9 cellular contexts compared by ENCODE assay signal in genomic region chr6:42961020-42961470, GRCh38. TPM values are rescaled to one million over a fixed set of nuclear protein-coding genes. Genes with fewer than 3 reads are reported as not detected.
DNase-seq lines count a peak whose midpoint lies in the region; ATAC-seq, FAIRE-seq and TF ChIP-seq lines count a peak whose summit lies in the region.
"Had no signal": no experiment of that assay in that cellular context is flagged by ENCODE, and none has a peak within 500 bp of the region (broad histone marks: within the 10 kb centered on the region; RNA-seq: fewer than 3 reads in every experiment).

No MANE protein-coding gene starts in this region.

- TF ChIP-seq CTCF in HCT116 (IDR thresholded peaks at IDR 0.05 in 2 of 3, conservative IDR thresholded peaks at IDR 0.05 in 1 of 3; ENCODE audit: borderline replicate concordance in 1 of 3, insufficient read depth in 1 of 3, low read depth in 2 of 3, low read length in 2 of 3) (no peak), astrocyte (IDR thresholded peaks at IDR 0.05; ENCODE audit: insufficient read depth, low read depth, low read length) (no peak), kidney epithelial cell (IDR thresholded peaks at IDR 0.05; ENCODE audit: insufficient read depth, low read length, poor library complexity, severe bottlenecking) (no peak)

- no peaks in the 10 kb centered on the region for H3K9me2 ChIP-seq in HCT116 (ENCODE audit: insufficient read depth)

- H4K20me1 ChIP-seq in HCT116 (ENCODE audit: insufficient read depth) (no peaks in the 10 kb centered on the region), astrocyte (ENCODE audit: insufficient read depth, low read length) (no peaks in the 10 kb centered on the region)

- no peak for TF ChIP-seq POLR2A in HCT116 (IDR thresholded peaks at IDR 0.05; ENCODE audit: borderline replicate concordance, extremely low read depth, insufficient read depth, insufficient read length)

- H3K4me1 ChIP-seq in HCT116 (ENCODE audit: control insufficient read depth in 1 of 2, insufficient read depth in 2 of 2, low read length in 2 of 2), result peaks cover 10 to 17% of the 10 kb centered on the region in 2 experiments
- H3K4me1 ChIP-seq in astrocyte (ENCODE audit: insufficient read depth, low read length), result peaks cover 9% of the 10 kb centered on the region

- RAD21 ChIA-PET in HCT116 (lab: Charles Lee; ENCODE audit: low non-redundant PET in 1 of 2, low total read pairs in 2 of 2, uncharacterized antibody in 2 of 2, unreplicated experiment in 2 of 2), result no interaction called here

- H3K27ac Mint-ChIP-seq in astrocyte (ENCODE audit: unreplicated experiment), result no peak overlapping the region
- H3K27ac Mint-ChIP-seq in stimulated activated memory B cell treated with anti-CD40 and anti-IgM and Interleukin-4, amounts not matched to agents 10 μg/mL and 1 μg/mL and 100 μg/mL, for 72 hours, result peak overlapping the region; percentile 43
- H3K27ac Mint-ChIP-seq in activated CD4-positive, alpha-beta memory T cell treated with anti-CD3 and anti-CD28 coated beads, Interleukin-2, amount 10 ng/mL, durations not matched to agents 7 days and 5 days, result no peak overlapping the region
- H3K27ac Mint-ChIP-seq: T-helper 2 cell treated with Interferon-gamma antibody and Interleukin-4, amounts not matched to agents 5 μg/mL and 100 μg/mL, for 36 hours had no signal

- H3K9ac ChIP-seq in HCT116 (ENCODE audit: low read length) (peak overlapping the region; percentile 51; the same call in 1 of the 2 replicates), astrocyte (ENCODE audit: low read length) (peak overlapping the region; percentile 23)

- H3K27me3 Mint-ChIP-seq in astrocyte (ENCODE audit: low read depth, unreplicated experiment), result peaks cover 20% of the 10 kb centered on the region
- no peaks in the 10 kb centered on the region for H3K27me3 Mint-ChIP-seq in stimulated activated memory B cell treated with anti-CD40 and anti-IgM and Interleukin-4, amounts not matched to agents 10 μg/mL and 1 μg/mL and 100 μg/mL, for 72 hours
- H3K27me3 Mint-ChIP-seq in activated CD4-positive, alpha-beta memory T cell treated with anti-CD3 and anti-CD28 coated beads, Interleukin-2, amount 10 ng/mL, durations not matched to agents 7 days and 5 days, result peaks cover 3% of the 10 kb centered on the region

- CTCF ChIA-PET in HCT116 (lab: Charles Lee), result interaction anchor here (1.4 kb wide), 1 partner anchor 10 kb away, joined by 3 read pairs; no protein-coding TSS in a partner anchor
- CTCF ChIA-PET in activated CD4-positive, alpha-beta memory T cell treated with anti-CD3 and anti-CD28 coated beads, Interleukin-2, amount 10 ng/mL, durations not matched to agents 7 days and 5 days (lab: Charles Lee), result no interaction called here

- H3K36me3 ChIP-seq in HCT116 (ENCODE audit: control insufficient read depth in 1 of 2, insufficient read depth in 2 of 2, low read length in 2 of 2) (no peaks in the 10 kb centered on the region; a peak in 1 of 4 replicates), astrocyte (ENCODE audit: insufficient read depth, low read length) (no peaks in the 10 kb centered on the region), kidney epithelial cell (ENCODE audit: control insufficient read depth, insufficient read depth, low read length) (no peaks in the 10 kb centered on the region)

- no peak overlapping the region; the same call in 1 of the 2 replicates for H3K27ac ChIP-seq in HCT116 (ENCODE audit: low read depth, low read length)
- H3K27ac ChIP-seq in astrocyte (ENCODE audit: low read depth, low read length), result no peak overlapping the region

- H2AFZ ChIP-seq in HCT116 (ENCODE audit: low read depth, low read length, poor library complexity, severe bottlenecking), result no peak overlapping the region
- peak overlapping the region; percentile 73 for H2AFZ ChIP-seq in astrocyte (ENCODE audit: low read depth, low read length)

- H3K4me3 ChIP-seq in HCT116 (replicated peaks in 1 of 2; ENCODE audit: low read depth in 1 of 2, low read length in 2 of 2) (peak overlapping the region in 1 of 2 experiments; percentile 65; a peak in 2 of 4 replicates), astrocyte (ENCODE audit: insufficient read depth, low read depth, low read length) (peak overlapping the region; percentile 50), kidney epithelial cell (ENCODE audit: low read depth, low read length) (peak overlapping the region; percentile 48)
- H3K4me3 ChIP-seq: K562 had no signal

- TF ChIP-seq RAD21 in HCT116 (IDR thresholded peaks at IDR 0.05; ENCODE audit: low read depth), result no peak

- intact Hi-C loops in HCT116 (cut with micrococcal nuclease), result loop anchor here (5.0 kb wide), 1 partner anchor 181 kb away; no protein-coding TSS in a partner anchor

- no peaks in the 10 kb centered on the region for H3K4me1 Mint-ChIP-seq in astrocyte (ENCODE audit: low read depth, unreplicated experiment)
- H3K4me1 Mint-ChIP-seq in stimulated activated memory B cell treated with anti-CD40 and anti-IgM and Interleukin-4, amounts not matched to agents 10 μg/mL and 1 μg/mL and 100 μg/mL, for 72 hours, result peaks cover 22% of the 10 kb centered on the region
- peaks cover 13% of the 10 kb centered on the region for H3K4me1 Mint-ChIP-seq in activated CD4-positive, alpha-beta memory T cell treated with anti-CD3 and anti-CD28 coated beads, Interleukin-2, amount 10 ng/mL, durations not matched to agents 7 days and 5 days

- H3K9me3 ChIP-seq in HCT116 (ENCODE audit: control insufficient read depth in 1 of 2, insufficient read depth in 1 of 2, low read depth in 1 of 2, low read length in 2 of 2), result no peaks in the 10 kb centered on the region
- H3K9me3 ChIP-seq in astrocyte (ENCODE audit: insufficient read depth, low read depth, low read length), result no peaks in the 10 kb centered on the region

- ATAC-seq in HCT116 (no peak), HG02885 (IDR thresholded peaks at IDR 0.05; ENCODE audit: poor library complexity, unreplicated experiment) (no peak), HG02642 (IDR thresholded peaks at IDR 0.05; ENCODE audit: poor library complexity, unreplicated experiment) (no peak)
- no peak for ATAC-seq in stimulated activated memory B cell treated with anti-CD40 and anti-IgM and Interleukin-4, amounts not matched to agents 10 μg/mL and 1 μg/mL and 100 μg/mL, for 72 hours
- ATAC-seq: K562 had no signal

- no peak overlapping the region for H3K4me3 Mint-ChIP-seq in astrocyte (ENCODE audit: unreplicated experiment)
- H3K4me3 Mint-ChIP-seq in stimulated activated memory B cell treated with anti-CD40 and anti-IgM and Interleukin-4, amounts not matched to agents 10 μg/mL and 1 μg/mL and 100 μg/mL, for 72 hours, result peak overlapping the region; percentile 80
- H3K4me3 Mint-ChIP-seq in activated CD4-positive, alpha-beta memory T cell treated with anti-CD3 and anti-CD28 coated beads, Interleukin-2, amount 10 ng/mL, durations not matched to agents 7 days and 5 days, result no peak overlapping the region

- no TSS peak for BruUV-seq in HCT116 (replicated peaks; lab: Mats Ljungman, UMichigan)

- peaks cover 18% of the 10 kb centered on the region for H3K36me3 Mint-ChIP-seq in astrocyte (ENCODE audit: low read depth, unreplicated experiment)
- peaks cover 34% of the 10 kb centered on the region for H3K36me3 Mint-ChIP-seq in stimulated activated memory B cell treated with anti-CD40 and anti-IgM and Interleukin-4, amounts not matched to agents 10 μg/mL and 1 μg/mL and 100 μg/mL, for 72 hours
- peaks cover 13% of the 10 kb centered on the region for H3K36me3 Mint-ChIP-seq in activated CD4-positive, alpha-beta memory T cell treated with anti-CD3 and anti-CD28 coated beads, Interleukin-2, amount 10 ng/mL, durations not matched to agents 7 days and 5 days (ENCODE audit: low read depth)

- no peak for FAIRE-seq in astrocyte (lab: Jason Lieb, UNC)
- FAIRE-seq: K562 had no signal

- H3K79me2 ChIP-seq in HCT116 (ENCODE audit: insufficient read depth, low read length) (no peaks in the 10 kb centered on the region), astrocyte (ENCODE audit: insufficient read depth, low read length) (no peaks in the 10 kb centered on the region)

- no peaks in the 10 kb centered on the region for H3K27me3 ChIP-seq in HCT116 (ENCODE audit: insufficient read depth, low read length)
- H3K27me3 ChIP-seq in astrocyte (ENCODE audit: insufficient read depth, low read length), result peaks cover 3% of the 10 kb centered on the region
- H3K27me3 ChIP-seq in kidney epithelial cell (ENCODE audit: control insufficient read depth, insufficient read depth, low read length), result peaks cover 3% of the 10 kb centered on the region

- no peak for DNase-seq in HCT116 (ENCODE audit: low read depth, low spot score)
- DNase-seq in astrocyte (ENCODE audit: low read depth), result no peak
- no peak for DNase-seq in kidney epithelial cell (ENCODE audit: low read depth)
- no peak for DNase-seq in activated CD4-positive, alpha-beta memory T cell treated with anti-CD3 and anti-CD28 coated beads, Interleukin-2, amount 10 ng/mL, durations not matched to agents 7 days and 5 days

- H3K9me3 Mint-ChIP-seq in astrocyte (ENCODE audit: unreplicated experiment), result no peaks in the 10 kb centered on the region
- no peaks in the 10 kb centered on the region for H3K9me3 Mint-ChIP-seq in stimulated activated memory B cell treated with anti-CD40 and anti-IgM and Interleukin-4, amounts not matched to agents 10 μg/mL and 1 μg/mL and 100 μg/mL, for 72 hours
- H3K9me3 Mint-ChIP-seq in activated CD4-positive, alpha-beta memory T cell treated with anti-CD3 and anti-CD28 coated beads, Interleukin-2, amount 10 ng/mL, durations not matched to agents 7 days and 5 days, result no peaks in the 10 kb centered on the region
- H3K9me3 Mint-ChIP-seq: T-helper 2 cell treated with Interferon-gamma antibody and Interleukin-4, amounts not matched to agents 5 μg/mL and 100 μg/mL, for 36 hours had no signal

- POLR2A ChIA-PET in HCT116 (lab: Charles Lee), result no interaction called here
- POLR2A ChIA-PET in activated CD4-positive, alpha-beta memory T cell treated with anti-CD3 and anti-CD28 coated beads, Interleukin-2, amount 10 ng/mL, durations not matched to agents 7 days and 5 days (lab: Charles Lee), result interaction anchor here (1.2 to 1.3 kb wide), 2 partner anchors 11 to 52 kb away, joined by 3 to 4 read pairs; no protein-coding TSS in a partner anchor

- peak overlapping the region; percentile 99 for H3K4me2 ChIP-seq in HCT116 (ENCODE audit: low read length)
- peak overlapping the region; percentile 89 for H3K4me2 ChIP-seq in astrocyte (ENCODE audit: low read length)

RNA-seq across cellular contexts. Expression of gene GNMT, which starts 0.5 kb away (rescaled TPM):
- 0.57 TPM for total RNA-seq in HCT116 (2021; ENCODE audit: unreplicated experiment)
- polyA plus RNA-seq in HCT116 (2012), result 0.17 and 0.31 TPM in 2 replicates
- total RNA-seq in astrocyte, result 0.68 TPM in 1 of 2 replicates, not detected in the other
- total RNA-seq in kidney epithelial cell, result not detected in 2 replicates
- total RNA-seq in activated CD4-positive, alpha-beta memory T cell treated with anti-CD3 and anti-CD28 coated beads, Interleukin-2, amount 10 ng/mL, durations not matched to agents 7 days and 5 days, result under 1 TPM; 0.38 to 0.60 TPM

RNA-seq across cellular contexts. Expression of gene PEX6, which starts 17.9 kb away (rescaled TPM):
- total RNA-seq in HCT116 (2021; ENCODE audit: unreplicated experiment), result 21.4 TPM
- polyA plus RNA-seq in HCT116 (2012), result 15.2 and 15.9 TPM in 2 replicates
- 22.7 and 27.1 TPM in 2 replicates for total RNA-seq in astrocyte
- 40.7 and 45.0 TPM in 2 replicates for total RNA-seq in kidney epithelial cell
- total RNA-seq in activated CD4-positive, alpha-beta memory T cell treated with anti-CD3 and anti-CD28 coated beads, Interleukin-2, amount 10 ng/mL, durations not matched to agents 7 days and 5 days, result 10 to 100 TPM; 27.4 to 29.1 TPM

RNA-seq across cellular contexts. Expression of gene PPP2R5D, which starts 23.3 kb away (rescaled TPM):
- total RNA-seq in HCT116 (2021; ENCODE audit: unreplicated experiment) (49.6 TPM), astrocyte (48.0 and 53.0 TPM in 2 replicates), kidney epithelial cell (33.4 and 66.2 TPM in 2 replicates)
- polyA plus RNA-seq in HCT116 (2012), result 61.5 and 69.2 TPM in 2 replicates
- total RNA-seq in activated CD4-positive, alpha-beta memory T cell treated with anti-CD3 and anti-CD28 coated beads, Interleukin-2, amount 10 ng/mL, durations not matched to agents 7 days and 5 days, result 10 to 100 TPM; 56.8 to 59.3 TPM

RNA-seq across cellular contexts. Expression of gene CNPY3, which starts 31.8 kb away (rescaled TPM):
- 49.1 TPM for total RNA-seq in HCT116 (2021; ENCODE audit: unreplicated experiment)
- 55.2 and 60.5 TPM in 2 replicates for polyA plus RNA-seq in HCT116 (2012)
- 37.1 and 37.4 TPM in 2 replicates for total RNA-seq in astrocyte
- total RNA-seq in kidney epithelial cell, result 56.5 and 57.8 TPM in 2 replicates
- total RNA-seq in activated CD4-positive, alpha-beta memory T cell treated with anti-CD3 and anti-CD28 coated beads, Interleukin-2, amount 10 ng/mL, durations not matched to agents 7 days and 5 days, result 10 to 100 TPM; 51.1 to 53.2 TPM

RNA-seq across cellular contexts. Expression of gene PTCRA, which starts 45.2 kb away (rescaled TPM):
- total RNA-seq in HCT116 (2021; ENCODE audit: unreplicated experiment), result not detected
- 0.10 TPM in 1 of 2 replicates, not detected in the other for polyA plus RNA-seq in HCT116 (2012)
- not detected in 2 replicates for total RNA-seq in astrocyte
- total RNA-seq in kidney epithelial cell, result not detected in 2 replicates
- not detected for total RNA-seq in activated CD4-positive, alpha-beta memory T cell treated with anti-CD3 and anti-CD28 coated beads, Interleukin-2, amount 10 ng/mL, durations not matched to agents 7 days and 5 days
- total RNA-seq: K562 had no signal
